30 cellular contexts compared by ENCODE assay signal in the genomic region with DNA sequence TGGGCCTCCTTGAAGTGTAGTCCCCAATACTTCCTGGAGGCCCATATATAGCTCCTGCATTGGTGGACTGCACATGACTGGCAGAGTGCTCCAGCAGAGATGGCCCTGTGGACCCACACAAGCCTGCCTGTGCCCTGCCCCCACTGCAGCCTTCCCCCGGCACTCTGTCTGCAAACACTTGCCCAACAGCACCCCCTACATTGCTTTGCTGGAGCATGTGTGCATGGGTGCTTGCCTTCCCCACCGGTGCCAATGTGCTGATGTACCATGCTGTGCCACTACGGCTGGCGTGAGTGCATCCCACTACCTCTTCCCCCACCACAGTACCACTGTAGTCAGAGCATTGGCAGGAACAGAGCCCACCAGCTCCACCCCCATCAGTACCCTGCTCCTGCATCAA.
"Had no signal": no experiment of that assay in that cellular context is flagged by ENCODE, and none has a peak within 500 bp of the region (broad histone marks: within the 10 kb centered on the region; RNA-seq: fewer than 3 reads in every experiment).

No MANE protein-coding gene starts in this region.

- H3K27me3 ChIP-seq: ascending aorta, SJCRH30 had no signal

- H3K9me3 ChIP-seq: ascending aorta, SJCRH30 had no signal

- H3K36me3 Mint-ChIP-seq: activated naive CD4-positive, alpha-beta T cell treated with anti-CD3 and anti-CD28 coated beads, Interleukin-2, amount 50 U/mL, for 24 hours; activated naive CD8-positive, alpha-beta T cell treated with anti-CD3 and anti-CD28 coated beads, Interleukin-2, amount 10 ng/mL, durations not matched to agents 7 days and 5 days had no signal

- H3K4me3 ChIP-seq: ascending aorta, K562, SJCRH30, SK-N-MC had no signal

- DNase-seq: activated CD4-positive, alpha-beta T cell treated with anti-CD3 and anti-CD28 coated beads, Interleukin-2, amount 10 ng/mL, durations not matched to agents 24 days and 14 days; activated CD4-positive, alpha-beta T cell treated with anti-CD3 and anti-CD28 coated beads, Interleukin-2, amount 50 U/mL, for 4 hours; activated CD8-positive, alpha-beta T cell treated with anti-CD3 and anti-CD28 coated beads for 36 hours; activated gamma-delta T cell; activated naive CD4-positive, alpha-beta T cell treated with Interleukin-2 at 50 U/mL for 16 hours; activated naive CD8-positive, alpha-beta T cell treated with anti-CD3 and anti-CD28 coated beads, Interleukin-2, amount 10 ng/mL, durations not matched to agents 7 days and 5 days; activated T-cell treated with anti-CD3 and anti-CD28 coated beads, Interleukin-2, amount 50 U/mL, for 1 hour; activated T-cell treated with anti-CD3 and anti-CD28 coated beads, Interleukin-2, amount 50 U/mL, for 72 hours; amygdala; NCI-H1092 treated with DMSO at 0.1 percent for 48 hours; NCI-H1417; NCI-H146; NCI-H187; NCI-H2029 treated with DMSO at 0.1 percent for 48 hours; NCI-H2107; NCI-H2171; NCI-H2227 treated with DMSO at 0.1 percent for 48 hours; NCI-H446; NCI-H510A treated with DMSO at 0.1 percent for 48 hours; NCI-H526 treated with DMSO at 0.1 percent for 48 hours; SHP77; SJCRH30; T1000; WERI-Rb-1 had no signal

- H3K4me3 Mint-ChIP-seq: activated CD4-positive, alpha-beta T cell treated with anti-CD3 and anti-CD28 coated beads, Interleukin-2, amount 10 ng/mL, durations not matched to agents 24 days and 14 days; activated CD8-positive, alpha-beta T cell treated with anti-CD3 and anti-CD28 coated beads for 36 hours; activated naive CD4-positive, alpha-beta T cell treated with anti-CD3 and anti-CD28 coated beads, Interleukin-2, amount 50 U/mL, for 24 hours; activated naive CD8-positive, alpha-beta T cell treated with anti-CD3 and anti-CD28 coated beads, Interleukin-2, amount 10 ng/mL, durations not matched to agents 7 days and 5 days; activated T-cell treated with anti-CD3 and anti-CD28 coated beads, Interleukin-2, amount 50 U/mL, for 72 hours; activated T-helper 17 cell treated with anti-CD3 and anti-CD28 coated beads, Interleukin-2, amount 50 U/mL, for 72 hours had no signal

- H3K27ac ChIP-seq: ascending aorta, SJCRH30, SK-N-MC, WERI-Rb-1 had no signal

- FAIRE-seq: K562 had no signal

- H3K36me3 ChIP-seq: ascending aorta, SJCRH30, WERI-Rb-1 had no signal

- H3K27ac Mint-ChIP-seq: activated CD4-positive, alpha-beta T cell treated with anti-CD3 and anti-CD28 coated beads, Interleukin-2, amount 10 ng/mL, durations not matched to agents 24 days and 14 days; activated CD8-positive, alpha-beta T cell treated with anti-CD3 and anti-CD28 coated beads for 36 hours; activated naive CD4-positive, alpha-beta T cell treated with anti-CD3 and anti-CD28 coated beads, Interleukin-2, amount 50 U/mL, for 24 hours; activated naive CD8-positive, alpha-beta T cell treated with anti-CD3 and anti-CD28 coated beads, Interleukin-2, amount 10 ng/mL, durations not matched to agents 7 days and 5 days; activated T-cell treated with anti-CD3 and anti-CD28 coated beads, Interleukin-2, amount 50 U/mL, for 72 hours; activated T-helper 17 cell treated with anti-CD3 and anti-CD28 coated beads, Interleukin-2, amount 50 U/mL, for 72 hours had no signal

- H3K4me1 Mint-ChIP-seq: activated CD4-positive, alpha-beta T cell treated with anti-CD3 and anti-CD28 coated beads, Interleukin-2, amount 10 ng/mL, durations not matched to agents 24 days and 14 days; activated naive CD4-positive, alpha-beta T cell treated with anti-CD3 and anti-CD28 coated beads, Interleukin-2, amount 50 U/mL, for 24 hours; activated naive CD8-positive, alpha-beta T cell treated with anti-CD3 and anti-CD28 coated beads, Interleukin-2, amount 10 ng/mL, durations not matched to agents 7 days and 5 days; activated T-helper 17 cell treated with anti-CD3 and anti-CD28 coated beads, Interleukin-2, amount 50 U/mL, for 72 hours had no signal

- H3K4me1 ChIP-seq: ascending aorta, SJCRH30 had no signal

- ATAC-seq: activated CD8-positive, alpha-beta T cell treated with anti-CD3 and anti-CD28 coated beads for 36 hours; activated T-cell treated with anti-CD3 and anti-CD28 coated beads, Interleukin-2, amount 50 U/mL, for 72 hours; activated T-helper 17 cell treated with anti-CD3 and anti-CD28 coated beads, Interleukin-2, amount 50 U/mL, for 72 hours; K562; Panc1 had no signal
